10 cellular contexts compared by ENCODE assay signal in genomic region chr3:12870942-12871341, GRCh38. TPM values are rescaled to one million over a fixed set of nuclear protein-coding genes. Genes with fewer than 3 reads are reported as not detected.
DNase-seq lines count a peak whose midpoint lies in the region; ATAC-seq lines count a peak whose summit lies in the region.
"Had no signal": no experiment of that assay in that cellular context is flagged by ENCODE, and none has a peak within 500 bp of the region (broad histone marks: within the 10 kb centered on the region; RNA-seq: fewer than 3 reads in every experiment).

No MANE protein-coding gene starts in this region.

- H3K4me1 ChIP-seq in skeletal muscle satellite cell (ENCODE audit: control insufficient read depth, insufficient read depth, low read length), result peaks cover 12% of the 10 kb centered on the region

- H3K4me3 Mint-ChIP-seq in IgD-negative memory B cell, result peak overlapping the region in 3 of 4 donors; percentile 31 to 56 (median 53)
- H3K4me3 Mint-ChIP-seq: neural crest cell had no signal

- peak overlapping the region; percentile 52 to 63 (median 52) for H3K27ac Mint-ChIP-seq in IgD-negative memory B cell

- H3K4me1 Mint-ChIP-seq in IgD-negative memory B cell, result peaks cover 17 to 21% (median 18%) of the 10 kb centered on the region in 3 donors

- H3K4me3 ChIP-seq in skeletal muscle satellite cell (ENCODE audit: low read length), result peak overlapping the region; percentile 41

- no peaks in the 10 kb centered on the region for H3K27me3 ChIP-seq in skeletal muscle satellite cell (ENCODE audit: control insufficient read depth, insufficient read depth, low read length)

- DNase-seq in dedifferentiated amniotic fluid mesenchymal stem cell (ENCODE audit: extremely low spot score) (peak; percentile 17), NCI-H2227 (lab: John Stamatoyannopoulos, UW; ENCODE audit: unreplicated experiment) (no peak), NCI-H1105 (lab: John Stamatoyannopoulos, UW) (no peak)
- DNase-seq: NCI-H2107, T-helper 9 cell had no signal

- peak overlapping the region; percentile 66 for H3K4me2 ChIP-seq in skeletal muscle satellite cell (ENCODE audit: low read length)

- peaks cover 18% of the 10 kb centered on the region for H3K27me3 Mint-ChIP-seq in IgD-negative memory B cell

- no peaks in the 10 kb centered on the region for H3K9me3 ChIP-seq in skeletal muscle satellite cell (replicated peaks; ENCODE audit: low read length)

- H3K9me3 Mint-ChIP-seq in IgD-negative memory B cell, result no peaks in the 10 kb centered on the region
- H3K9me3 Mint-ChIP-seq: neural crest cell had no signal

- no peaks in the 10 kb centered on the region for H3K36me3 ChIP-seq in skeletal muscle satellite cell (ENCODE audit: insufficient read depth, low read length)

- no peaks in the 10 kb centered on the region for H3K36me3 Mint-ChIP-seq in IgD-negative memory B cell

- ATAC-seq in GM18498 (IDR thresholded peaks at IDR 0.05; ENCODE audit: unreplicated experiment), result peak; percentile 43
- ATAC-seq in HG02938 (IDR thresholded peaks at IDR 0.05; ENCODE audit: unreplicated experiment), result no peak

- no peak overlapping the region for H3K9ac ChIP-seq in skeletal muscle satellite cell (ENCODE audit: low read depth, low read length)

RNA-seq across cellular contexts. Expression of gene RPL32, which starts 29.6 kb away (rescaled TPM):
- 3,703 TPM for polyA plus RNA-seq in IgD-negative memory B cell
- total RNA-seq in skeletal muscle satellite cell (2012; rRNA removed), result 393 and 800 TPM in 2 replicates
